In genomic region chr19:34173145-34173956, GRCh38 we compare ENCODE assay signal across 8 cellular contexts. TPM values are rescaled to one million over a fixed set of nuclear protein-coding genes. Genes with fewer than 3 reads are reported as not detected.
A peak's percentile ranks its signal among the peaks of the same experiment; 100 is the strongest.
DNase-seq lines count a peak whose midpoint lies in the region; ATAC-seq and TF ChIP-seq lines count a peak whose summit lies in the region.

No MANE protein-coding gene starts in this region.

- H3K36me3 Mint-ChIP-seq in T-cell: peaks cover 17% of the 10 kb centered on the region

- peak overlapping the region; percentile 96 to 98 (median 97) for H3K4me3 Mint-ChIP-seq in T-cell

- intact Hi-C loops in right lobe of liver (cut with DNase I): no loop called here

- no peaks in the 10 kb centered on the region for H3K36me3 ChIP-seq in right lobe of liver

- no peaks in the 10 kb centered on the region for H3K27me3 Mint-ChIP-seq in T-cell

- H3K27me3 ChIP-seq in right lobe of liver: no peaks in the 10 kb centered on the region

- peak; percentile 3 to 7 (median 6) for ATAC-seq in T-cell (replicated peaks in 1 of 4)
- ATAC-seq in right lobe of liver: peak; percentile 36 to 63 (median 44)
- no peak for ATAC-seq in stimulated activated naive CD8-positive, alpha-beta T cell treated with anti-CD3 and anti-CD28 coated beads, Interleukin-15, Interleukin-2, amounts not matched to agents 100 U/mL and 50 U/mL, for 24 hours

- H3K27ac ChIP-seq in coronary artery: peak overlapping the region; percentile 98 to 99
- peak overlapping the region; percentile 94 to 98 (median 97) for H3K27ac ChIP-seq in right lobe of liver

- in situ Hi-C loops in GM13976 (cut with MboI; ENCODE audit: low sequenced_read_pairs, unreplicated experiment): no loop called here

- no peaks in the 10 kb centered on the region for H3K9me3 Mint-ChIP-seq in T-cell

- no peak for TF ChIP-seq CTCF in coronary artery (IDR thresholded peaks at IDR 0.05)
- peak in 1 of 4 donors; percentile 28 for TF ChIP-seq CTCF in right lobe of liver (IDR thresholded peaks at IDR 0.05)
- no peak for TF ChIP-seq CTCF in GM13976 (IDR thresholded peaks at IDR 0.05; ENCODE audit: borderline replicate concordance, control extremely low read depth, extremely low read depth, insufficient read depth, missing control alignments)

- DNase-seq in DMS53 (lab: John Stamatoyannopoulos, UW) (peak; percentile 79), HT1080 (ENCODE audit: low read depth) (peak; percentile 27), T-cell (peak in 4 of 34 experiments; percentile 4 to 27 (median 8)), coronary artery (ENCODE audit: low spot score) (no peak), right lobe of liver (peak; percentile 56 to 77 (median 74)), GM13976 (ENCODE audit: low spot score) (no peak), DMS153 treated with DMSO at 0.1 percent for 48 hours (lab: John Stamatoyannopoulos, UW; ENCODE audit: unreplicated experiment) (no peak)
- peak; percentile 16 for DNase-seq in stimulated activated naive CD8-positive, alpha-beta T cell treated with anti-CD3 and anti-CD28 coated beads, Interleukin-15, Interleukin-2, amounts not matched to agents 100 U/mL and 50 U/mL, for 24 hours

- TF ChIP-seq POLR2A in right lobe of liver (IDR thresholded peaks at IDR 0.05): peak; percentile 13

- H3K4me3 ChIP-seq in coronary artery: peak overlapping the region; percentile 95
- peak overlapping the region; percentile 88 to 96 (median 94) for H3K4me3 ChIP-seq in right lobe of liver

- peaks cover 56 to 61% (median 60%) of the 10 kb centered on the region in 3 donors for H3K4me1 Mint-ChIP-seq in T-cell

- peaks cover 0 to 61% (median 25%) of the 10 kb centered on the region in 4 donors for H3K4me1 ChIP-seq in right lobe of liver

- CTCF ChIA-PET in T-cell (lab: Charles Lee): interaction anchor here (0.6 to 1.5 kb wide), 3 partner anchors 9 to 46 kb away, joined by 3 to 5 read pairs (median 4); no protein-coding TSS in a partner anchor

- WGBS in right lobe of liver (ENCODE audit: insufficient coverage, low coverage, low lambda C conversion rate, missing lambda C conversion rate): 0% methylated on average over 26 of the region's 26 CpGs

- POLR2A ChIA-PET in T-cell (lab: Charles Lee): interaction anchor here in 1 of 2 donors (0.5 to 0.6 kb wide), 2 partner anchors 18 to 756 kb away, joined by 3 read pairs; no protein-coding TSS in a partner anchor

- H3K27ac Mint-ChIP-seq in T-cell: peak overlapping the region; percentile 97 to 99

- no peaks in the 10 kb centered on the region for H3K9me3 ChIP-seq in right lobe of liver

RNA-seq across cellular contexts. Expression of gene LSM14A, which starts 1.0 kb away (rescaled TPM):
- total RNA-seq in HT1080 (2014; rRNA removed; shearing (Covaris generic)): 60.0 and 137 TPM in 2 replicates
- polyA plus RNA-seq in HT1080 (2015; cell fraction: cytosol; rRNA removed): 100 and 107 TPM in 2 replicates
- polyA plus RNA-seq in HT1080 (2015; cell fraction: nucleus; rRNA removed): 68.1 and 68.7 TPM in 2 replicates
- total RNA-seq in T-cell: 100 to 1,000 TPM; 135 to 180 (median 159) TPM
- total RNA-seq in right lobe of liver: 10 to 100 TPM; 32.1 to 61.9 (median 50.4) TPM

Comparison
In these comparisons a context has a peak if more than half of its experiments do, and no peak if none do; other contexts are left out.
1. DNase-seq: peak in DMS53 (single experiment), HT1080 (single experiment), right lobe of liver (3 of 3) and stimulated activated naive CD8-positive, alpha-beta T cell treated with anti-CD3 and anti-CD28 coated beads, Interleukin-15, Interleukin-2, amounts not matched to agents 100 U/mL and 50 U/mL, for 24 hours (single experiment); none in coronary artery (single experiment), GM13976 (single experiment) and DMS153 treated with DMSO at 0.1 percent for 48 hours (single experiment).